Comparison of ENCODE assay signal across 8 cellular contexts in the genomic region with DNA sequence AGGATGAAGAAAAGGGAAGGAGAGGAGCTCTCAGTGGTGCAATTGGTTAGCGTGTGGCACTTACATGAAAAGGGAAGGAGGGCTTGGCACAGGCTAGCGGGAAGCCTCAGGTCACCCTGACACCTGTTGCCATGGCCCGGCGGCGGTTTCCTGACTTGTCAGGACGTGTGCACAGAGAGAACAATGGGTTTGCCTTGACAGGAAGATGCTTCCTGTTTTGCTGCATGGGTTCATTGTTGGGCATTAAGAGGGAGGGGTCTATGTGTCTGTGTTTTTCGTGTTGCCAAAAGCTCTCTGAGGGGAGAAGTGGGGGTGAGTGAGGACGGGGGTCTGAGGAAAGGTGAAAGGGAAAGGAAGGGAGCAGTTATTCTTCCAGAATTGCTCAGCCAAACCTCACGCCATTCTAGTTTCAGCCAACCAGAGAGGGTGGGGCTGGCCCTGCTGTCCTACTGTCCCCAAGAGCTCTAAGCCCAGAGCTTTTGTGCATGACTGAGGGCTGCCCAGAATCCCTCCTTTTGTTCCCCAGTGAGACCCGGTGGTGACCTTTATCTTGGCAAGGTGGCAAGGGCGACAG. TPM values are rescaled to one million over a fixed set of nuclear protein-coding genes. Genes with fewer than 3 reads are reported as not detected.
DNase-seq lines count a peak whose midpoint lies in the region; ATAC-seq lines count a peak whose summit lies in the region.

No MANE protein-coding gene starts in this region.

- DNase-seq in NCI-H187 treated with DMSO at 0.1 percent for 48 hours (lab: John Stamatoyannopoulos, UW) (peak; percentile 19), left ventricle myocardium superior (peak; percentile 58), occipital lobe (lab: John Stamatoyannopoulos, UW) (no peak), SW 1271 (lab: John Stamatoyannopoulos, UW) (no peak), GM03348 (ENCODE audit: low spot score) (no peak)
- peak; percentile 61 to 65 for DNase-seq in activated CD4-positive, alpha-beta T cell treated with anti-CD3 and anti-CD28 coated beads, Interleukin-2, amount 50 U/mL, for 48 hours

- intact Hi-C loops in left ventricle myocardium superior (cut with micrococcal nuclease) = no loop called here

- ATAC-seq in GM18909 (IDR thresholded peaks at IDR 0.05; ENCODE audit: poor library complexity, unreplicated experiment) = peak; percentile 88
- ATAC-seq in HG02885 (IDR thresholded peaks at IDR 0.05; ENCODE audit: poor library complexity, unreplicated experiment) = peak; percentile 85
- ATAC-seq in left ventricle myocardium superior = peak; percentile 78

RNA-seq across cellular contexts. Expression of a gene that starts 17.1 kb away (rescaled TPM):
- total RNA-seq in left ventricle myocardium superior (0.22 TPM), occipital lobe (not detected)

Comparison
In these comparisons a context has a peak if more than half of its experiments do, and no peak if none do; other contexts are left out.
1. DNase-seq: peak in NCI-H187 treated with DMSO at 0.1 percent for 48 hours (single experiment), activated CD4-positive, alpha-beta T cell treated with anti-CD3 and anti-CD28 coated beads, Interleukin-2, amount 50 U/mL, for 48 hours (2 of 2) and left ventricle myocardium superior (single experiment); none in occipital lobe (single experiment), SW 1271 (0 of 2) and GM03348 (single experiment).
2. Peak in every context shown above with its lines, with median percentiles within 50 percentile points of each other: ATAC-seq.